10 cellular contexts compared by ENCODE assay signal in the genomic region with DNA sequence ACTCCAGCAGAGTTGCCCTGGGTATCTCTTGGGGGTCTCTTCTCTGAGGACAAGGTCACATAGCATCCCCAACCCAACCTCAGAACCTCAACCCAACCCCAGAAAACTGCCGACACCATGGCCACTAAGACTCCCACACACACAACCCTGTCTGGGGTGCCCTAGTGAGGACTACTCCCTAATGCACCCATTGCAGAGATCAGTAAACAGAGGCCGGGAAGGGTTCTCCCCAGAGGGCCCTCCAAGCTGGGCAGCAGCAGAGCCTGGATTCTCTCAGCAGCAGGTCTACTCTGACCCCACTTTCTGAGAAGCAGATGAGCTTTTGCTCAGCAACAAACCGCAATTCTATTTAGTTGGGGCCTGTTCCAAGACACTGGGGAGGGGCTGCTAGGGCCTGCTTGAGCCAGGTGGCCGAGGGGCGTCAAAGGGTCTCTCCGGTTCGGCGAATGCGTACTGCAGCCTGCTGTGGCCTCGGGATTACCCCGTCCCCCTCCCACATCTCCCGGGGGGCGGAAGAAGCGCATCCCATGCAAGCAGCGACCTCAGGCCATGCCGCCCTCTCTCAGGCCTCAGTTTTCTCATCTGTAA. TPM values are rescaled to one million over a fixed set of nuclear protein-coding genes. Genes with fewer than 3 reads are reported as not detected.
DNase-seq lines count a peak whose midpoint lies in the region; ATAC-seq and TF ChIP-seq lines count a peak whose summit lies in the region.
"Had no signal": no experiment of that assay in that cellular context is flagged by ENCODE, and none has a peak within 500 bp of the region (broad histone marks: within the 10 kb centered on the region; RNA-seq: fewer than 3 reads in every experiment).

No MANE protein-coding gene starts in this region.

- H3K4me1 Mint-ChIP-seq in stimulated activated naive CD8-positive, alpha-beta T cell treated with anti-CD3 and anti-CD28 coated beads, Interleukin-15, Interleukin-2, amounts not matched to agents 100 ng/mL and 50 ng/mL, for 24 hours (ENCODE audit: low read depth): peaks cover 7% of the 10 kb centered on the region
- no peaks in the 10 kb centered on the region for H3K4me1 Mint-ChIP-seq in activated T-helper 17 cell treated with anti-CD3 and anti-CD28 coated beads, Interleukin-2, amount 50 U/mL, for 72 hours

- H3K4me3 ChIP-seq in kidney epithelial cell (ENCODE audit: low read depth, low read length) (peak overlapping the region; percentile 65), Peyer's patch (peak overlapping the region in 2 of 4 donors; percentile 65 to 67)

- peaks cover 0 to 12% (median 5%) of the 10 kb centered on the region in 4 donors for H3K4me1 ChIP-seq in Peyer's patch
- H3K4me1 ChIP-seq: uterus had no signal

- H3K9me3 ChIP-seq in Peyer's patch: no peaks in the 10 kb centered on the region
- H3K9me3 ChIP-seq: uterus had no signal

- peaks cover 18% of the 10 kb centered on the region for H3K27me3 ChIP-seq in kidney epithelial cell (ENCODE audit: control insufficient read depth, insufficient read depth, low read length)
- no peaks in the 10 kb centered on the region for H3K27me3 ChIP-seq in Peyer's patch
- H3K27me3 ChIP-seq: uterus had no signal

- H3K27ac Mint-ChIP-seq in stimulated activated naive CD8-positive, alpha-beta T cell treated with anti-CD3 and anti-CD28 coated beads, Interleukin-15, Interleukin-2, amounts not matched to agents 100 ng/mL and 50 ng/mL, for 24 hours: no peak overlapping the region
- no peak overlapping the region for H3K27ac Mint-ChIP-seq in activated T-helper 17 cell treated with anti-CD3 and anti-CD28 coated beads, Interleukin-2, amount 50 U/mL, for 72 hours

- peaks cover 34% of the 10 kb centered on the region for H3K27me3 Mint-ChIP-seq in stimulated activated naive CD8-positive, alpha-beta T cell treated with anti-CD3 and anti-CD28 coated beads, Interleukin-15, Interleukin-2, amounts not matched to agents 100 ng/mL and 50 ng/mL, for 24 hours
- H3K27me3 Mint-ChIP-seq in activated T-helper 17 cell treated with anti-CD3 and anti-CD28 coated beads, Interleukin-2, amount 50 U/mL, for 72 hours: peaks cover 20% of the 10 kb centered on the region

- peak overlapping the region; percentile 58 for H3K4me3 Mint-ChIP-seq in stimulated activated naive CD8-positive, alpha-beta T cell treated with anti-CD3 and anti-CD28 coated beads, Interleukin-15, Interleukin-2, amounts not matched to agents 100 ng/mL and 50 ng/mL, for 24 hours
- peak overlapping the region; percentile 23 for H3K4me3 Mint-ChIP-seq in activated T-helper 17 cell treated with anti-CD3 and anti-CD28 coated beads, Interleukin-2, amount 50 U/mL, for 72 hours

- H3K36me3 Mint-ChIP-seq in stimulated activated naive CD8-positive, alpha-beta T cell treated with anti-CD3 and anti-CD28 coated beads, Interleukin-15, Interleukin-2, amounts not matched to agents 100 ng/mL and 50 ng/mL, for 24 hours (ENCODE audit: low read depth): no peaks in the 10 kb centered on the region
- H3K36me3 Mint-ChIP-seq in activated T-helper 17 cell treated with anti-CD3 and anti-CD28 coated beads, Interleukin-2, amount 50 U/mL, for 72 hours (ENCODE audit: low read depth): no peaks in the 10 kb centered on the region

- no peak overlapping the region for H3K27ac ChIP-seq in Peyer's patch
- H3K27ac ChIP-seq: uterus had no signal

- TF ChIP-seq CTCF in kidney epithelial cell (IDR thresholded peaks at IDR 0.05; ENCODE audit: insufficient read depth, low read length, poor library complexity, severe bottlenecking) (no peak), Peyer's patch (IDR thresholded peaks at IDR 0.05) (no peak)

- TF ChIP-seq POLR2A in Peyer's patch (IDR thresholded peaks at IDR 0.05): no peak

- H3K9me3 Mint-ChIP-seq in stimulated activated naive CD8-positive, alpha-beta T cell treated with anti-CD3 and anti-CD28 coated beads, Interleukin-15, Interleukin-2, amounts not matched to agents 100 ng/mL and 50 ng/mL, for 24 hours: no peaks in the 10 kb centered on the region
- H3K9me3 Mint-ChIP-seq in activated T-helper 17 cell treated with anti-CD3 and anti-CD28 coated beads, Interleukin-2, amount 50 U/mL, for 72 hours: no peaks in the 10 kb centered on the region

- no peak for ATAC-seq in stimulated activated naive CD8-positive, alpha-beta T cell treated with anti-CD3 and anti-CD28 coated beads, Interleukin-15, Interleukin-2, amounts not matched to agents 100 U/mL and 50 U/mL, for 24 hours
- no peak for ATAC-seq in activated T-helper 17 cell treated with anti-CD3 and anti-CD28 coated beads, Interleukin-2, amount 50 U/mL, for 72 hours (replicated peaks)
- no peak for ATAC-seq in GM21367 (IDR thresholded peaks at IDR 0.05; ENCODE audit: unreplicated experiment)

- no peaks in the 10 kb centered on the region for H3K36me3 ChIP-seq in kidney epithelial cell (ENCODE audit: control insufficient read depth, insufficient read depth, low read length)
- no peaks in the 10 kb centered on the region for H3K36me3 ChIP-seq in Peyer's patch
- H3K36me3 ChIP-seq: uterus had no signal

- no peak for DNase-seq in stimulated activated naive CD8-positive, alpha-beta T cell treated with anti-CD3 and anti-CD28 coated beads, Interleukin-15, Interleukin-2, amounts not matched to agents 100 U/mL and 50 U/mL, for 24 hours
- DNase-seq in kidney epithelial cell (ENCODE audit: low read depth) (no peak), Peyer's patch (no peak), NCI-H226 (no peak), medulla oblongata (ENCODE audit: extremely low spot score) (no peak)
- DNase-seq: NK-92 treated with Interleukin-12 subunit alpha and Interleukin-12 subunit beta, amount 100 ng/mL, for 24 hours; uterus had no signal

RNA-seq across cellular contexts. Expression of a gene that starts 0.8 kb away (rescaled TPM):
- 1 to 10 TPM in 1 of 2 donors, under 1 TPM in 1; 0.21 to 1.6 TPM for total RNA-seq in activated T-helper 17 cell treated with anti-CD3 and anti-CD28 coated beads, Interleukin-2, amount 50 U/mL, for 72 hours
- total RNA-seq in kidney epithelial cell (1.7 and 2.2 TPM in 2 replicates), Peyer's patch (1 to 10 TPM; 1.7 to 4.3 (median 3.0) TPM)
